In the genomic region with DNA sequence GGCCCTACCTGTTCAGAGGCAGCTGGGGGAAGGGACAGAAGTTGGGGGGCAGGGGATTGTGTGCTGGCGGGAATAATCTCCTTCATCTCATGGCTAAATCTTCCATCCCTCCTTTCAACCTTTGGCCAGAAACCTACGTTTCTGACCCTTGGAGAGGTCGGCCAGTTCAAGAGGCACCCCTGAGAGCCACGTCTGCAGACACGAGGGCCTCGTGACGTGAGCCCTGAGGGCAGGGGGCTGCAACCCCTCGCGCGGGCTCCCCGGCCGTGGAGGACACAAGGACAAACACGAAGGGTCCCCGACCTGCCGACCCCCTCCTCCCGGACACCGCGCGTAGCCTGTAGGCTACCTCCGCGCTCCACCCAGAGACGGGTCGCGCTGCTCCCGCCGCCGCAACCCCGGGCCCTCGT, we compare ENCODE assay signal across 1 cellular context.
TF ChIP-seq lines count a peak whose summit lies in the region.

No MANE protein-coding gene starts in this region.

TF ChIP-seq in HepG2, 621 proteins besides CTCF, POLR2A, EP300 and RAD21 (continues in another document):
- TF ChIP-seq ZNF18 (CRISPR knock-in tag; IDR thresholded peaks at IDR 0.05; ENCODE audit: insufficient replicate concordance): no peak
- TF ChIP-seq ZNF646 (CRISPR knock-in tag; IDR thresholded peaks at IDR 0.05): no peak
- no peak for TF ChIP-seq ZFY (CRISPR knock-in tag; IDR thresholded peaks at IDR 0.05)
- TF ChIP-seq BHLHE40 (IDR thresholded peaks at IDR 0.05; ENCODE audit: low read length): no peak
- TF ChIP-seq, protein P1, sequence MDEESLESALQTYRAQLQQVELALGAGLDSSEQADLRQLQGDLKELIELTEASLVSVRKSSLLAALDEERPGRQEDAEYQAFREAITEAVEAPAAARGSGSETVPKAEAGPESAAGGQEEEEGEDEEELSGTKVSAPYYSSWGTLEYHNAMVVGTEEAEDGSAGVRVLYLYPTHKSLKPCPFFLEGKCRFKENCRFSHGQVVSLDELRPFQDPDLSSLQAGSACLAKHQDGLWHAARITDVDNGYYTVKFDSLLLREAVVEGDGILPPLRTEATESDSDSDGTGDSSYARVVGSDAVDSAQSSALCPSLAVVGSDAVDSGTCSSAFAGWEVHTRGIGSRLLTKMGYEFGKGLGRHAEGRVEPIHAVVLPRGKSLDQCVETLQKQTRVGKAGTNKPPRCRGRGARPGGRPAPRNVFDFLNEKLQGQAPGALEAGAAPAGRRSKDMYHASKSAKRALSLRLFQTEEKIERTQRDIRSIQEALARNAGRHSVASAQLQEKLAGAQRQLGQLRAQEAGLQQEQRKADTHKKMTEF (CRISPR knock-in tag; IDR thresholded peaks at IDR 0.05): no peak
- no peak for TF ChIP-seq NFAT5 (CRISPR knock-in tag; IDR thresholded peaks at IDR 0.05)
- no peak for TF ChIP-seq ZFP82 (CRISPR knock-in tag; IDR thresholded peaks at IDR 0.05; ENCODE audit: borderline replicate concordance)
- TF ChIP-seq ZNF333 (CRISPR knock-in tag; IDR thresholded peaks at IDR 0.05; ENCODE audit: borderline replicate concordance): no peak
- no peak; the same call in 1 of the 2 replicates for TF ChIP-seq NCOA2 (CRISPR knock-in tag; IDR thresholded peaks at IDR 0.05)
- no peak for TF ChIP-seq PRDM10 (CRISPR knock-in tag; IDR thresholded peaks at IDR 0.05; ENCODE audit: low read depth)
- TF ChIP-seq ZNF552 (CRISPR knock-in tag; IDR thresholded peaks at IDR 0.05; ENCODE audit: borderline replicate concordance): no peak
- no peak for TF ChIP-seq THAP11 (CRISPR knock-in tag; IDR thresholded peaks at IDR 0.05)
- TF ChIP-seq ZNF766 (CRISPR knock-in tag; IDR thresholded peaks at IDR 0.05; ENCODE audit: borderline replicate concordance): no peak
- TF ChIP-seq ZNF34 (CRISPR knock-in tag; IDR thresholded peaks at IDR 0.05; ENCODE audit: borderline replicate concordance): peak; percentile 84; the same call in 1 of the 2 replicates
- TF ChIP-seq ZZZ3 (CRISPR knock-in tag; IDR thresholded peaks at IDR 0.05; ENCODE audit: borderline replicate concordance): peak; percentile 69
- TF ChIP-seq HOXA3 (CRISPR knock-in tag; IDR thresholded peaks at IDR 0.05): no peak
- TF ChIP-seq JDP2 (CRISPR knock-in tag; IDR thresholded peaks at IDR 0.05; ENCODE audit: borderline replicate concordance): no peak
- TF ChIP-seq, protein P2, sequence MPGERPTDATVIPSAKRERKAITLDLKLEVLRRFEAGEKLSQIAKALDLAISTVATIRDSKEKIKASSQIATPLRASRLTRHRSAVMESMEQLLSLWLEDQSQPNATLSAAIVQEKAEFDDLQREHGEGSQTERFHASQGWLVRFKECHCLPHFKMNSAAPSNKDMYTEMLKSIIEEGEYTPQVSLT (CRISPR knock-in tag; IDR thresholded peaks at IDR 0.05; ENCODE audit: borderline replicate concordance, low read depth): no peak
- TF ChIP-seq NR2F2 (IDR thresholded peaks at IDR 0.05; ENCODE audit: borderline replicate concordance, low read depth): no peak
- TF ChIP-seq, protein P3, sequence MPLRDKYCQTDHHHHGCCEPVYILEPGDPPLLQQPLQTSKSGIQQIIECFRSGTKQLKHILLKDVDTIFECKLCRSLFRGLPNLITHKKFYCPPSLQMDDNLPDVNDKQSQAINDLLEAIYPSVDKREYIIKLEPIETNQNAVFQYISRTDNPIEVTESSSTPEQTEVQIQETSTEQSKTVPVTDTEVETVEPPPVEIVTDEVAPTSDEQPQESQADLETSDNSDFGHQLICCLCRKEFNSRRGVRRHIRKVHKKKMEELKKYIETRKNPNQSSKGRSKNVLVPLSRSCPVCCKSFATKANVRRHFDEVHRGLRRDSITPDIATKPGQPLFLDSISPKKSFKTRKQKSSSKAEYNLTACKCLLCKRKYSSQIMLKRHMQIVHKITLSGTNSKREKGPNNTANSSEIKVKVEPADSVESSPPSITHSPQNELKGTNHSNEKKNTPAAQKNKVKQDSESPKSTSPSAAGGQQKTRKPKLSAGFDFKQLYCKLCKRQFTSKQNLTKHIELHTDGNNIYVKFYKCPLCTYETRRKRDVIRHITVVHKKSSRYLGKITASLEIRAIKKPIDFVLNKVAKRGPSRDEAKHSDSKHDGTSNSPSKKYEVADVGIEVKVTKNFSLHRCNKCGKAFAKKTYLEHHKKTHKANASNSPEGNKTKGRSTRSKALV (CRISPR knock-in tag; IDR thresholded peaks at IDR 0.05): no peak; the same call in 1 of the 2 replicates
- TF ChIP-seq MBNL3 (CRISPR knock-in tag; conservative IDR thresholded peaks at IDR 0.05): no peak
- TF ChIP-seq ZNF24 (IDR thresholded peaks at IDR 0.05): no peak
- TF ChIP-seq, protein P4, sequence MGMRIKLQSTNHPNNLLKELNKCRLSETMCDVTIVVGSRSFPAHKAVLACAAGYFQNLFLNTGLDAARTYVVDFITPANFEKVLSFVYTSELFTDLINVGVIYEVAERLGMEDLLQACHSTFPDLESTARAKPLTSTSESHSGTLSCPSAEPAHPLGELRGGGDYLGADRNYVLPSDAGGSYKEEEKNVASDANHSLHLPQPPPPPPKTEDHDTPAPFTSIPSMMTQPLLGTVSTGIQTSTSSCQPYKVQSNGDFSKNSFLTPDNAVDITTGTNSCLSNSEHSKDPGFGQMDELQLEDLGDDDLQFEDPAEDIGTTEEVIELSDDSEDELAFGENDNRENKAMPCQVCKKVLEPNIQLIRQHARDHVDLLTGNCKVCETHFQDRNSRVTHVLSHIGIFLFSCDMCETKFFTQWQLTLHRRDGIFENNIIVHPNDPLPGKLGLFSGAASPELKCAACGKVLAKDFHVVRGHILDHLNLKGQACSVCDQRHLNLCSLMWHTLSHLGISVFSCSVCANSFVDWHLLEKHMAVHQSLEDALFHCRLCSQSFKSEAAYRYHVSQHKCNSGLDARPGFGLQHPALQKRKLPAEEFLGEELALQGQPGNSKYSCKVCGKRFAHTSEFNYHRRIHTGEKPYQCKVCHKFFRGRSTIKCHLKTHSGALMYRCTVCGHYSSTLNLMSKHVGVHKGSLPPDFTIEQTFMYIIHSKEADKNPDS (CRISPR knock-in tag; IDR thresholded peaks at IDR 0.05): no peak
